32 cellular contexts compared by ENCODE assay signal in the genomic region with DNA sequence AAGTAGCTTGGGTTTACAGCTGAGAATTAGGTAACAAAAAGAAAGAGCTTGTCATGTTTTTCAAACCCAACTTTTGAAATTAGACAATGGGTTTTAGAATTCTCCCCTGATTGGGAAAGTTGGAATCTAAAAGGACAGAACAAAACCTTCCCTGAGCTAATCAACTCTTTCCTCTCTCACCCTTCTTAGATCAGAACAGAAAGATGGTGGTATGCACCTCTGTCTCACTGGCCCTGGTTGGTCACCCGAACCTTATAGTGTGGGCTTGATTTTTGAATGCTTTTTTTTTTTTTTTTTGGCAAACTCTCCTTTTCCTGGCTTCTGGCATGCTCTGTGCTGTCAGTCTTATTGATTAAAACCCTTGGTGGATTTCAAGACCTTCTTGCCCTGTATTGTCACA.
"Had no signal": no experiment of that assay in that cellular context is flagged by ENCODE, and none has a peak within 500 bp of the region (broad histone marks: within the 10 kb centered on the region; RNA-seq: fewer than 3 reads in every experiment).

No MANE protein-coding gene starts in this region.

- DNase-seq: activated CD4-positive, alpha-beta memory T cell treated with anti-CD3 and anti-CD28 coated beads, Interleukin-2, amount 10 ng/mL, durations not matched to agents 7 days and 5 days; activated CD4-positive, alpha-beta T cell treated with anti-CD3 and anti-CD28 coated beads for 1 hour; activated CD4-positive, alpha-beta T cell treated with anti-CD3 and anti-CD28 coated beads for 48 hours; activated CD4-positive, CD25-positive, alpha-beta regulatory T cell; activated CD8-positive, alpha-beta memory T cell treated with anti-CD3 and anti-CD28 coated beads for 24 hours; activated CD8-positive, alpha-beta memory T cell treated with anti-CD3 and anti-CD28 coated beads, Interleukin-2, amount 10 ng/mL, durations not matched to agents 7 days and 5 days; activated CD8-positive, alpha-beta memory T cell treated with anti-CD3 and anti-CD28 coated beads, Interleukin-2, amount 50 U/mL, for 48 hours; activated effector memory CD4-positive, alpha-beta T cell treated with anti-CD3 and anti-CD28 coated beads, Interleukin-2, amount 50 U/mL, for 16 hours; activated naive CD4-positive, alpha-beta T cell; activated naive CD4-positive, alpha-beta T cell treated with anti-CD3 and anti-CD28 coated beads, Interleukin-2, amount 50 U/mL, for 16 hours; activated naive CD8-positive, alpha-beta T cell treated with anti-CD3 and anti-CD28 coated beads for 36 hours; activated T-cell treated with anti-CD3 and anti-CD28 coated beads, Interleukin-2, amount 50 U/mL, for 48 hours; amniotic stem cell; aorta; Karpas-422; KBM-7; NCI-H1436 treated with DMSO at 0.1 percent for 48 hours; NCI-H1694 treated with DMSO at 0.1 percent for 48 hours; NCI-H2029; NCI-H2107; NCI-H226; NCI-H446 treated with DMSO at 0.1 percent for 48 hours; NCI-H524; NCI-H69; NK-92 treated with Interleukin-12 subunit alpha and Interleukin-12 subunit beta, amount 100 ng/mL, for 24 hours; PC-3; Right ventricle myocardium superior; SJCRH30; T1000; WERI-Rb-1 had no signal

- H3K27me3 Mint-ChIP-seq: activated CD4-positive, alpha-beta memory T cell treated with anti-CD3 and anti-CD28 coated beads, Interleukin-2, amount 10 ng/mL, durations not matched to agents 7 days and 5 days; activated CD8-positive, alpha-beta memory T cell treated with anti-CD3 and anti-CD28 coated beads, Interleukin-2, amount 10 ng/mL, durations not matched to agents 7 days and 5 days had no signal

- H3K27ac ChIP-seq: breast epithelium, SJCRH30, SK-N-MC, WERI-Rb-1 had no signal

- H3K4me3 Mint-ChIP-seq: activated CD4-positive, alpha-beta memory T cell treated with anti-CD3 and anti-CD28 coated beads, Interleukin-2, amount 10 ng/mL, durations not matched to agents 7 days and 5 days; activated CD8-positive, alpha-beta memory T cell treated with anti-CD3 and anti-CD28 coated beads, Interleukin-2, amount 10 ng/mL, durations not matched to agents 7 days and 5 days; activated naive CD8-positive, alpha-beta T cell treated with anti-CD3 and anti-CD28 coated beads for 36 hours had no signal

- H3K36me3 Mint-ChIP-seq: activated CD8-positive, alpha-beta memory T cell treated with anti-CD3 and anti-CD28 coated beads, Interleukin-2, amount 10 ng/mL, durations not matched to agents 7 days and 5 days; activated naive CD8-positive, alpha-beta T cell treated with anti-CD3 and anti-CD28 coated beads for 36 hours had no signal

- H3K4me3 ChIP-seq: breast epithelium, SJCRH30, SK-N-MC had no signal

- H3K9me3 ChIP-seq: SJCRH30 had no signal

- H3K27me3 ChIP-seq: breast epithelium, SJCRH30 had no signal

- H3K27ac Mint-ChIP-seq: activated CD4-positive, alpha-beta memory T cell treated with anti-CD3 and anti-CD28 coated beads, Interleukin-2, amount 10 ng/mL, durations not matched to agents 7 days and 5 days; activated CD8-positive, alpha-beta memory T cell treated with anti-CD3 and anti-CD28 coated beads, Interleukin-2, amount 10 ng/mL, durations not matched to agents 7 days and 5 days; activated naive CD8-positive, alpha-beta T cell treated with anti-CD3 and anti-CD28 coated beads for 36 hours had no signal

- H3K9me3 Mint-ChIP-seq: activated CD4-positive, alpha-beta memory T cell treated with anti-CD3 and anti-CD28 coated beads, Interleukin-2, amount 10 ng/mL, durations not matched to agents 7 days and 5 days; activated naive CD8-positive, alpha-beta T cell treated with anti-CD3 and anti-CD28 coated beads for 36 hours had no signal

- H3K4me1 ChIP-seq: breast epithelium, SJCRH30 had no signal

- H3K36me3 ChIP-seq: breast epithelium, SJCRH30, WERI-Rb-1 had no signal

- H3K4me1 Mint-ChIP-seq: activated CD4-positive, alpha-beta memory T cell treated with anti-CD3 and anti-CD28 coated beads, Interleukin-2, amount 10 ng/mL, durations not matched to agents 7 days and 5 days; activated CD8-positive, alpha-beta memory T cell treated with anti-CD3 and anti-CD28 coated beads, Interleukin-2, amount 10 ng/mL, durations not matched to agents 7 days and 5 days; activated naive CD8-positive, alpha-beta T cell treated with anti-CD3 and anti-CD28 coated beads for 36 hours had no signal
